Comparison of ENCODE assay signal across 1 cellular context in genomic region chr13:114311908-114312307, GRCh38.
TF ChIP-seq lines count a peak whose summit lies in the region.

No MANE protein-coding gene starts in this region.

TF ChIP-seq in HCT116, 20 proteins besides CTCF, POLR2A, EP300 and RAD21 (continued from another document):
- TF ChIP-seq ZBTB33 (IDR thresholded peaks at IDR 0.05; ENCODE audit: extremely low read depth, insufficient replicate concordance, low read length) (no peak), POLR2AphosphoS5 (IDR thresholded peaks at IDR 0.05; ENCODE audit: low read depth, low read length) (no peak), SRF (IDR thresholded peaks at IDR 0.05; ENCODE audit: low read depth) (no peak), EZH2 (IDR thresholded peaks at IDR 0.05) (no peak), YY1 (IDR thresholded peaks at IDR 0.05; ENCODE audit: extremely low read depth, insufficient replicate concordance, low read depth, low read length) (no peak), SIN3A (IDR thresholded peaks at IDR 0.05; ENCODE audit: low read depth) (no peak), TCF7L2 (IDR thresholded peaks at IDR 0.05; ENCODE audit: borderline replicate concordance, extremely low read depth, insufficient read depth, insufficient read length) (no peak), FOSL1 (IDR thresholded peaks at IDR 0.05; ENCODE audit: low read depth) (no peak), REST (IDR thresholded peaks at IDR 0.05; ENCODE audit: low read depth) (no peak), EGR1 (IDR thresholded peaks at IDR 0.05; ENCODE audit: low read depth) (no peak), ATF3 (IDR thresholded peaks at IDR 0.05) (no peak), ZFX (IDR thresholded peaks at IDR 0.05) (no peak), ZNF274 (IDR thresholded peaks at IDR 0.05; ENCODE audit: low read depth, low read length) (no peak), ELF1 (IDR thresholded peaks at IDR 0.05; ENCODE audit: borderline replicate concordance, low read depth) (no peak), CEBPB (IDR thresholded peaks at IDR 0.05; ENCODE audit: low read depth) (no peak), CBX3 (IDR thresholded peaks at IDR 0.05; ENCODE audit: low read depth) (no peak)
